Comparison of ENCODE assay signal across 29 cellular contexts in the genomic region with DNA sequence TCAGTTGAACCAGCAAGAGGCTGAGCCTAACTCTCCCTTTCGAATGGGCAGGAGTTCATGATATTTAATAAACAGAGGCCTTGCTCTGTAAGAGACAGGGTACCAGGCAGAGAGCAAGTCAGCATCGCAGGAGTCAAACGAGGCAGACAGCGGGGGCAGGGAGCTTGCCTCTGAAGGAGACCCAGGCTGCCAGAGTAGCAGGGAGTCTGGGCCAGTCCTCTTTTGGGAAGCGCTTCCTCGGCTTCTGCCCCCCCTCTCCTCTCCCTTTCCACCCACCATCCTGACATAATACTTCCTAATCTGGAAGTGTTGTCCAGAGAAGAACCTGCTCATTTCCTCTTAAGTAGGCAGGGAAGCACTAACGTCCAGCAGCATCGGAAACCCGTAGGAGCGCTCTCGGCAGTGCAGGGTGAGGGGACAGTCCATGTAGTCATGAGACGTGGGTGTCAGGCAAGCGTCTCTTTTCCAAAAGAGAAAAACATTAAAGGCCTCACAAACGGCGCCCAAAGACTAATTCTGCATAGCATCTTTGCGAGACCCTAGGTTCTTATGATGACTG.
DNase-seq lines count a peak whose midpoint lies in the region; ATAC-seq and TF ChIP-seq lines count a peak whose summit lies in the region.
"Had no signal": no experiment of that assay in that cellular context is flagged by ENCODE, and none has a peak within 500 bp of the region (broad histone marks: within the 10 kb centered on the region; RNA-seq: fewer than 3 reads in every experiment).

No MANE protein-coding gene starts in this region.

- peaks cover 3% of the 10 kb centered on the region for H3K27me3 Mint-ChIP-seq in neural progenitor cell (ENCODE audit: insufficient read depth, low read depth)

- H3K9ac ChIP-seq in fibroblast of lung (ENCODE audit: insufficient read depth, low read length) (no peak overlapping the region), neural progenitor cell (no peak overlapping the region)
- H3K9ac ChIP-seq: SK-N-SH had no signal

- H2AFZ ChIP-seq in fibroblast of lung (ENCODE audit: low read length), result no peak overlapping the region
- no peak overlapping the region for H2AFZ ChIP-seq in neural progenitor cell (replicated peaks)

- H3K36me3 Mint-ChIP-seq in neural progenitor cell, result peaks cover 6% of the 10 kb centered on the region
- H3K36me3 Mint-ChIP-seq: activated naive CD4-positive, alpha-beta T cell treated with anti-CD3 and anti-CD28 coated beads, Interleukin-2, amount 10 ng/mL, durations not matched to agents 7 days and 5 days; CD4-positive, CD25-positive, alpha-beta regulatory T cell; immature natural killer cell; stimulated activated effector memory CD8-positive, alpha-beta T cell treated with anti-CD3 and anti-CD28 coated beads, Interleukin-12 subunit alpha, Interleukin-12 subunit beta, amount 100 ng/mL, for 72 hours had no signal

- TF ChIP-seq POLR2A in heart left ventricle (IDR thresholded peaks at IDR 0.05), result no peak
- TF ChIP-seq POLR2A in thyroid gland (IDR thresholded peaks at IDR 0.05), result no peak

- peaks cover 53% of the 10 kb centered on the region for H3K4me1 Mint-ChIP-seq in neural progenitor cell
- H3K4me1 Mint-ChIP-seq: activated naive CD4-positive, alpha-beta T cell treated with anti-CD3 and anti-CD28 coated beads, Interleukin-2, amount 10 ng/mL, durations not matched to agents 7 days and 5 days; CD4-positive, CD25-positive, alpha-beta regulatory T cell; immature natural killer cell had no signal

- H3K79me2 ChIP-seq in fibroblast of lung (ENCODE audit: control insufficient read depth, insufficient read depth, low read length), result peaks cover 9% of the 10 kb centered on the region
- no peaks in the 10 kb centered on the region for H3K79me2 ChIP-seq in neural progenitor cell (ENCODE audit: low read depth)

- H3K27me3 ChIP-seq in heart left ventricle, result no peaks in the 10 kb centered on the region
- no peaks in the 10 kb centered on the region for H3K27me3 ChIP-seq in fibroblast of lung (ENCODE audit: control insufficient read depth, insufficient read depth, low read length)
- no peaks in the 10 kb centered on the region for H3K27me3 ChIP-seq in neural progenitor cell
- H3K27me3 ChIP-seq in thyroid gland, result no peaks in the 10 kb centered on the region
- H3K27me3 ChIP-seq: brain microvascular endothelial cell, esophagus squamous epithelium, neutrophil, suprapubic skin, vagina had no signal

- TF ChIP-seq CTCF in heart left ventricle (IDR thresholded peaks at IDR 0.05) (no peak), fibroblast of lung (conservative IDR thresholded peaks at IDR 0.05 in 1 of 2, IDR thresholded peaks at IDR 0.05 in 1 of 2; ENCODE audit: low read depth in 1 of 2, low read length in 2 of 2) (no peak), neural progenitor cell (IDR thresholded peaks at IDR 0.05) (no peak), thyroid gland (IDR thresholded peaks at IDR 0.05) (no peak)

- ATAC-seq in heart left ventricle, result peak in 3 of 4 donors; percentile 15 to 67 (median 50)
- ATAC-seq in Right ventricle myocardium inferior, result no peak
- ATAC-seq: activated CD4-positive, CD25-positive, alpha-beta regulatory T cell treated with anti-CD3 and anti-CD28 coated beads, Interleukin-2, amount 50 U/mL, for 24 hours; K562; stimulated activated effector memory CD8-positive, alpha-beta T cell treated with anti-CD3 and anti-CD28 coated beads, Interleukin-12 subunit alpha, Interleukin-12 subunit beta, amount 100 ng/mL, for 72 hours had no signal

- H4K20me1 ChIP-seq in fibroblast of lung (ENCODE audit: control insufficient read depth, extremely low read depth, insufficient read depth, low read length) (no peaks in the 10 kb centered on the region), neural progenitor cell (ENCODE audit: low read depth) (no peaks in the 10 kb centered on the region)

- no peak overlapping the region for H3K4me3 ChIP-seq in heart left ventricle
- H3K4me3 ChIP-seq in fibroblast of lung (replicated peaks in 1 of 4; ENCODE audit: control extremely low read depth in 1 of 4, insufficient read depth in 1 of 4, low read depth in 3 of 4, low read length in 4 of 4), result no peak overlapping the region
- H3K4me3 ChIP-seq in neural progenitor cell, result no peak overlapping the region
- H3K4me3 ChIP-seq in thyroid gland (replicated peaks in 1 of 3), result no peak overlapping the region
- H3K4me3 ChIP-seq: esophagus squamous epithelium, K562, suprapubic skin, vagina had no signal

- H3K4me3 Mint-ChIP-seq in neural progenitor cell, result no peak overlapping the region
- H3K4me3 Mint-ChIP-seq: activated naive CD4-positive, alpha-beta T cell treated with anti-CD3 and anti-CD28 coated beads, Interleukin-2, amount 10 ng/mL, durations not matched to agents 7 days and 5 days; CD4-positive, CD25-positive, alpha-beta regulatory T cell; immature natural killer cell; stimulated activated effector memory CD8-positive, alpha-beta T cell treated with anti-CD3 and anti-CD28 coated beads, Interleukin-12 subunit alpha, Interleukin-12 subunit beta, amount 100 ng/mL, for 72 hours had no signal

- H3K27ac ChIP-seq in heart left ventricle (peak overlapping the region in 7 of 12 donors; percentile 28 to 65 (median 42)), fibroblast of lung (ENCODE audit: insufficient read depth, low read length) (peak overlapping the region; percentile 2), neural progenitor cell (no peak overlapping the region), thyroid gland (peak overlapping the region; percentile 28 to 67 (median 48))
- H3K27ac ChIP-seq: brain microvascular endothelial cell, neutrophil, suprapubic skin, vagina had no signal

- intact Hi-C loops in heart left ventricle (cut with DNase I) (loop anchor here in 2 of 10 donors (5.0 kb wide), 2 partner anchors 58 to 62 kb away; no protein-coding TSS in a partner anchor), Right ventricle myocardium inferior (cut with DNase I) (no loop called here), thyroid gland (cut with DNase I) (loop anchor here (10.0 kb wide), 1 partner anchor 155 kb away; no protein-coding TSS in a partner anchor)

- H3K9me3 ChIP-seq in heart left ventricle, result no peaks in the 10 kb centered on the region
- H3K9me3 ChIP-seq in fibroblast of lung (ENCODE audit: control insufficient read depth, insufficient read depth, low read depth, low read length), result no peaks in the 10 kb centered on the region
- H3K9me3 ChIP-seq in neural progenitor cell (ENCODE audit: low read depth), result no peaks in the 10 kb centered on the region
- no peaks in the 10 kb centered on the region for H3K9me3 ChIP-seq in thyroid gland
- H3K9me3 ChIP-seq: esophagus squamous epithelium, neutrophil, SK-N-SH, suprapubic skin, vagina had no signal

- H3K36me3 ChIP-seq in heart left ventricle (peaks cover 0 to 24% (median 4%) of the 10 kb centered on the region in 9 donors), fibroblast of lung (ENCODE audit: control insufficient read depth, insufficient read depth, low read length) (peaks cover 21% of the 10 kb centered on the region), neural progenitor cell (no peaks in the 10 kb centered on the region), thyroid gland (peaks cover 0 to 4% of the 10 kb centered on the region in 2 donors)
- H3K36me3 ChIP-seq: neutrophil had no signal

- peak overlapping the region; percentile 87 for H3K27ac Mint-ChIP-seq in neural progenitor cell
- H3K27ac Mint-ChIP-seq: activated naive CD4-positive, alpha-beta T cell treated with anti-CD3 and anti-CD28 coated beads, Interleukin-2, amount 10 ng/mL, durations not matched to agents 7 days and 5 days; CD4-positive, CD25-positive, alpha-beta regulatory T cell; immature natural killer cell; stimulated activated effector memory CD8-positive, alpha-beta T cell treated with anti-CD3 and anti-CD28 coated beads, Interleukin-12 subunit alpha, Interleukin-12 subunit beta, amount 100 ng/mL, for 72 hours had no signal

- no peaks in the 10 kb centered on the region for H3F3A ChIP-seq in neural progenitor cell (ENCODE audit: low read depth)

- H3K4me2 ChIP-seq in fibroblast of lung (ENCODE audit: extremely low read depth, insufficient read depth, low read length), result no peak overlapping the region
- H3K4me2 ChIP-seq in neural progenitor cell, result no peak overlapping the region
- H3K4me2 ChIP-seq: SK-N-SH had no signal

- H3K9me3 Mint-ChIP-seq in neural progenitor cell, result peaks cover 3% of the 10 kb centered on the region
- H3K9me3 Mint-ChIP-seq: activated naive CD4-positive, alpha-beta T cell treated with anti-CD3 and anti-CD28 coated beads, Interleukin-2, amount 10 ng/mL, durations not matched to agents 7 days and 5 days; CD4-positive, CD25-positive, alpha-beta regulatory T cell; immature natural killer cell; stimulated activated effector memory CD8-positive, alpha-beta T cell treated with anti-CD3 and anti-CD28 coated beads, Interleukin-12 subunit alpha, Interleukin-12 subunit beta, amount 100 ng/mL, for 72 hours had no signal

- DNase-seq in heart left ventricle (peak in 2 of 5 donors; percentile 48 to 51), Right ventricle myocardium inferior (ENCODE audit: missing footprints) (no peak), fibroblast of lung (ENCODE audit: low read depth in 2 of 2) (no peak), neural progenitor cell (ENCODE audit: low spot score) (no peak), thyroid gland (no peak), KBM-7 (no peak), NCI-H1417 treated with DMSO at 0.1 percent for 48 hours (lab: John Stamatoyannopoulos, UW) (no peak)
- no peak for DNase-seq in activated CD4-positive, alpha-beta T cell treated with anti-CD3 and anti-CD28 coated beads for 1 hour
- DNase-seq: activated CD4-positive, alpha-beta T cell treated with anti-CD3 and anti-CD28 coated beads, Interleukin-2, amount 50 U/mL, for 48 hours; activated CD8-positive, alpha-beta memory T cell treated with anti-CD3 and anti-CD28 coated beads, Interleukin-2, amount 50 U/mL, for 4 hours; activated naive CD4-positive, alpha-beta T cell treated with anti-CD3 and anti-CD28 coated beads, Interleukin-2, amount 10 ng/mL, durations not matched to agents 7 days and 5 days; brain microvascular endothelial cell; CD4-positive, CD25-positive, alpha-beta regulatory T cell; esophagus squamous epithelium; foreskin melanocyte; hypothalamus; immature natural killer cell; NCI-H1092 treated with DMSO at 0.1 percent for 48 hours; NCI-H1930; NCI-H524 treated with DMSO at 0.1 percent for 48 hours; OCI-M1; SK-N-SH; T-helper 2 cell had no signal

- WGBS in heart left ventricle, 4 donors, result 65 to 73% (median 72%) methylated on average over 16 of the region's 16 CpGs
- WGBS in thyroid gland, 2 donors, result 77 to 84% methylated on average over 16 of the region's 16 CpGs

- in situ Hi-C loops in KBM-7 (cut with MboI; ENCODE audit: low pct_unique_long_range_greater_than_20kb, low sequenced_read_pairs), result no loop called here

- peaks cover 0 to 60% (median 23%) of the 10 kb centered on the region in 12 donors for H3K4me1 ChIP-seq in heart left ventricle
- peaks cover 40% of the 10 kb centered on the region for H3K4me1 ChIP-seq in fibroblast of lung (ENCODE audit: control insufficient read depth, extremely low read depth, insufficient read depth, low read length)
- H3K4me1 ChIP-seq in neural progenitor cell, result peaks cover 10% of the 10 kb centered on the region
- H3K4me1 ChIP-seq in thyroid gland, result peaks cover 44 to 54% of the 10 kb centered on the region in 2 donors
